ENCODE assay signal across 1 cellular context in genomic region chr14:24095196-24096068, GRCh38.
TF ChIP-seq lines count a peak whose summit lies in the region.

No MANE protein-coding gene starts in this region.

TF ChIP-seq in K562, 482 proteins besides CTCF, POLR2A, EP300 and RAD21 (continued from another document and continues in another):
- TF ChIP-seq BRF2 (IDR thresholded peaks at IDR 0.05; ENCODE audit: borderline replicate concordance, insufficient read depth, insufficient read length) (no peak), ZFP1 (CRISPR knock-in tag; IDR thresholded peaks at IDR 0.05) (no peak), IRF1 (CRISPR knock-in tag; IDR thresholded peaks at IDR 0.05; ENCODE audit: borderline replicate concordance) (no peak), YY1 (IDR thresholded peaks at IDR 0.05; ENCODE audit: borderline replicate concordance in 1 of 3, control insufficient read depth in 1 of 3, extremely low read depth in 1 of 3, insufficient read depth in 3 of 3, insufficient read length in 1 of 3, insufficient replicate concordance in 2 of 3, low read depth in 1 of 3, low read length in 2 of 3) (peak in 1 of 3 experiments; percentile 7), MCM5 (IDR thresholded peaks at IDR 0.05; ENCODE audit: low read depth) (no peak), TCF3 (CRISPR knock-in tag; IDR thresholded peaks at IDR 0.05) (no peak; the same call in 1 of the 2 replicates), HEY1 (CRISPR knock-in tag; IDR thresholded peaks at IDR 0.05; ENCODE audit: borderline replicate concordance) (no peak), PHF8 (IDR thresholded peaks at IDR 0.05; ENCODE audit: borderline replicate concordance, low read length) (peak; percentile 16; the same call in 1 of the 2 replicates), ZNF57 (CRISPR knock-in tag; IDR thresholded peaks at IDR 0.05) (no peak), NR2C1 (IDR thresholded peaks at IDR 0.05) (peak; percentile 37; the same call in 1 of the 2 replicates), NR2C1 (tag; IDR thresholded peaks at IDR 0.05) (0 out of 2 replicates have a peak, but pooled peaks have one; percentile 31), MYC (IDR thresholded peaks at IDR 0.05; ENCODE audit: low read depth, low read length) (peak; percentile 89), MYC (CRISPR knock-in tag; IDR thresholded peaks at IDR 0.05; ENCODE audit: borderline replicate concordance, low read depth) (no peak), RBM25 (IDR thresholded peaks at IDR 0.05; ENCODE audit: low read depth, low read length, severe bottlenecking) (no peak), ZNF699 (CRISPR knock-in tag; IDR thresholded peaks at IDR 0.05; ENCODE audit: insufficient replicate concordance) (no peak), ZNF347 (CRISPR knock-in tag; IDR thresholded peaks at IDR 0.05; ENCODE audit: low read depth) (no peak), ZC3H4 (CRISPR knock-in tag; IDR thresholded peaks at IDR 0.05; ENCODE audit: borderline replicate concordance) (no peak), EZH2 (IDR thresholded peaks at IDR 0.05; ENCODE audit: borderline replicate concordance, low read depth, low read length) (no peak), TEAD4 (IDR thresholded peaks at IDR 0.05; ENCODE audit: low read length) (no peak), TEAD4 (CRISPR knock-in tag; IDR thresholded peaks at IDR 0.05; ENCODE audit: borderline replicate concordance) (no peak), SMC3 (conservative IDR thresholded peaks at IDR 0.05; ENCODE audit: insufficient read depth, low read depth, low read length) (no peak), ARNT (IDR thresholded peaks at IDR 0.05) (peak in 1 of 2 experiments; percentile 62; a peak in 1 of 4 replicates), BRD4 (IDR thresholded peaks at IDR 0.05) (no peak), MTA2 (IDR thresholded peaks at IDR 0.05; ENCODE audit: low read depth) (no peak), POLR2G (IDR thresholded peaks at IDR 0.05; ENCODE audit: low read depth, low read length) (peak; percentile 38; the same call in 1 of the 2 replicates), PRMT5 (CRISPR knock-in tag; IDR thresholded peaks at IDR 0.05) (no peak), ZNF507 (tag; conservative IDR thresholded peaks at IDR 0.05) (no peak), ZNF324 (CRISPR knock-in tag; IDR thresholded peaks at IDR 0.05) (no peak), POLR2AphosphoS5 (IDR thresholded peaks at IDR 0.05; ENCODE audit: control insufficient read depth, insufficient read depth, low read depth, low read length) (peak; percentile 85), SREBF2 (CRISPR knock-in tag; IDR thresholded peaks at IDR 0.05) (no peak), E2F8 (IDR thresholded peaks at IDR 0.05; ENCODE audit: low read depth, partially characterized antibody) (no peak), ZNF561 (CRISPR knock-in tag; conservative IDR thresholded peaks at IDR 0.05) (no peak), MED1 (CRISPR knock-in tag; IDR thresholded peaks at IDR 0.05; ENCODE audit: borderline replicate concordance) (no peak), FOXP1 (CRISPR knock-in tag; IDR thresholded peaks at IDR 0.05) (0 out of 2 replicates have a peak, but pooled peaks have one; percentile 28), KDM4B (IDR thresholded peaks at IDR 0.05; ENCODE audit: borderline replicate concordance in 2 of 2, low read depth in 1 of 2) (no peak), PRDM10 (IDR thresholded peaks at IDR 0.05; ENCODE audit: partially characterized antibody) (peak; percentile 75), OTX1 (CRISPR knock-in tag; IDR thresholded peaks at IDR 0.05) (no peak), MXI1 (IDR thresholded peaks at IDR 0.05; ENCODE audit: low read depth, low read length) (0 out of 2 replicates have a peak, but pooled peaks have one; percentile 19), ZNF77 (CRISPR knock-in tag; IDR thresholded peaks at IDR 0.05) (no peak), MBD2 (IDR thresholded peaks at IDR 0.05; ENCODE audit: borderline replicate concordance, low read depth) (0 out of 2 replicates have a peak, but pooled peaks have one; percentile 19), CBFB (CRISPR knock-in tag; IDR thresholded peaks at IDR 0.05) (no peak), TCFL5 (CRISPR knock-in tag; conservative IDR thresholded peaks at IDR 0.05) (no peak), KAT7 (CRISPR knock-in tag; IDR thresholded peaks at IDR 0.05; ENCODE audit: borderline replicate concordance) (no peak), GMEB1 (CRISPR knock-in tag; IDR thresholded peaks at IDR 0.05) (no peak), ZBTB7A (IDR thresholded peaks at IDR 0.05; ENCODE audit: borderline replicate concordance, control insufficient read depth, low read depth, low read length) (peak; percentile 43; the same call in 1 of the 2 replicates), NRF1 (conservative IDR thresholded peaks at IDR 0.05 in 1 of 2, IDR thresholded peaks at IDR 0.05 in 1 of 2) (no peak; a peak in 1 of 4 replicates), ZNF143 (CRISPR knock-in tag; IDR thresholded peaks at IDR 0.05) (no peak), ZBTB17 (CRISPR knock-in tag; IDR thresholded peaks at IDR 0.05) (peak; percentile 41; the same call in 1 of the 2 replicates)
- TF ChIP-seq, protein P1, sequence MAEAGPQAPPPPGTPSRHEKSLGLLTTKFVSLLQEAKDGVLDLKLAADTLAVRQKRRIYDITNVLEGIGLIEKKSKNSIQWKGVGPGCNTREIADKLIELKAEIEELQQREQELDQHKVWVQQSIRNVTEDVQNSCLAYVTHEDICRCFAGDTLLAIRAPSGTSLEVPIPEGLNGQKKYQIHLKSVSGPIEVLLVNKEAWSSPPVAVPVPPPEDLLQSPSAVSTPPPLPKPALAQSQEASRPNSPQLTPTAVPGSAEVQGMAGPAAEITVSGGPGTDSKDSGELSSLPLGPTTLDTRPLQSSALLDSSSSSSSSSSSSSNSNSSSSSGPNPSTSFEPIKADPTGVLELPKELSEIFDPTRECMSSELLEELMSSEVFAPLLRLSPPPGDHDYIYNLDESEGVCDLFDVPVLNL (CRISPR knock-in tag; IDR thresholded peaks at IDR 0.05; ENCODE audit: low read depth), result no peak
- TF ChIP-seq, protein P2, sequence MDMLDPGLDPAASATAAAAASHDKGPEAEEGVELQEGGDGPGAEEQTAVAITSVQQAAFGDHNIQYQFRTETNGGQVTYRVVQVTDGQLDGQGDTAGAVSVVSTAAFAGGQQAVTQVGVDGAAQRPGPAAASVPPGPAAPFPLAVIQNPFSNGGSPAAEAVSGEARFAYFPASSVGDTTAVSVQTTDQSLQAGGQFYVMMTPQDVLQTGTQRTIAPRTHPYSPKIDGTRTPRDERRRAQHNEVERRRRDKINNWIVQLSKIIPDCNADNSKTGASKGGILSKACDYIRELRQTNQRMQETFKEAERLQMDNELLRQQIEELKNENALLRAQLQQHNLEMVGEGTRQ (CRISPR knock-in tag; IDR thresholded peaks at IDR 0.05), result peak; percentile 91
- TF ChIP-seq, protein P3, sequence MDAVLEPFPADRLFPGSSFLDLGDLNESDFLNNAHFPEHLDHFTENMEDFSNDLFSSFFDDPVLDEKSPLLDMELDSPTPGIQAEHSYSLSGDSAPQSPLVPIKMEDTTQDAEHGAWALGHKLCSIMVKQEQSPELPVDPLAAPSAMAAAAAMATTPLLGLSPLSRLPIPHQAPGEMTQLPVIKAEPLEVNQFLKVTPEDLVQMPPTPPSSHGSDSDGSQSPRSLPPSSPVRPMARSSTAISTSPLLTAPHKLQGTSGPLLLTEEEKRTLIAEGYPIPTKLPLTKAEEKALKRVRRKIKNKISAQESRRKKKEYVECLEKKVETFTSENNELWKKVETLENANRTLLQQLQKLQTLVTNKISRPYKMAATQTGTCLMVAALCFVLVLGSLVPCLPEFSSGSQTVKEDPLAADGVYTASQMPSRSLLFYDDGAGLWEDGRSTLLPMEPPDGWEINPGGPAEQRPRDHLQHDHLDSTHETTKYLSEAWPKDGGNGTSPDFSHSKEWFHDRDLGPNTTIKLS (IDR thresholded peaks at IDR 0.05; ENCODE audit: borderline replicate concordance, low read depth), result no peak
- TF ChIP-seq, protein P4, sequence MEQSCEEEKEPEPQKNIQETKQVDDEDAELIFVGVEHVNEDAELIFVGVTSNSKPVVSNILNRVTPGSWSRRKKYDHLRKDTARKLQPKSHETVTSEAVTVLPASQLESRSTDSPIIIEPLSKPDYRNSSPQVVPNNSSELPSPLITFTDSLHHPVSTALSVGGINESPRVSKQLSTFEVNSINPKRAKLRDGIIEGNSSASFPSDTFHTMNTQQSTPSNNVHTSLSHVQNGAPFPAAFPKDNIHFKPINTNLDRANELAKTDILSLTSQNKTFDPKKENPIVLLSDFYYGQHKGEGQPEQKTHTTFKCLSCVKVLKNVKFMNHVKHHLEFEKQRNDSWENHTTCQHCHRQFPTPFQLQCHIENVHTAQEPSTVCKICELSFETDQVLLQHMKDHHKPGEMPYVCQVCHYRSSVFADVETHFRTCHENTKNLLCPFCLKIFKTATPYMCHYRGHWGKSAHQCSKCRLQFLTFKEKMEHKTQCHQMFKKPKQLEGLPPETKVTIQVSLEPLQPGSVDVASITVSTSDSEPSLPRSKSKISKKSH (CRISPR knock-in tag; IDR thresholded peaks at IDR 0.05), result no peak
- TF ChIP-seq, protein P5, sequence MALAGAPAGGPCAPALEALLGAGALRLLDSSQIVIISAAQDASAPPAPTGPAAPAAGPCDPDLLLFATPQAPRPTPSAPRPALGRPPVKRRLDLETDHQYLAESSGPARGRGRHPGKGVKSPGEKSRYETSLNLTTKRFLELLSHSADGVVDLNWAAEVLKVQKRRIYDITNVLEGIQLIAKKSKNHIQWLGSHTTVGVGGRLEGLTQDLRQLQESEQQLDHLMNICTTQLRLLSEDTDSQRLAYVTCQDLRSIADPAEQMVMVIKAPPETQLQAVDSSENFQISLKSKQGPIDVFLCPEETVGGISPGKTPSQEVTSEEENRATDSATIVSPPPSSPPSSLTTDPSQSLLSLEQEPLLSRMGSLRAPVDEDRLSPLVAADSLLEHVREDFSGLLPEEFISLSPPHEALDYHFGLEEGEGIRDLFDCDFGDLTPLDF (CRISPR knock-in tag; IDR thresholded peaks at IDR 0.05), result no peak
